Comparison of ENCODE assay signal across 9 cellular contexts in genomic region chr16:77225182-77225581, GRCh38. TPM values are rescaled to one million over a fixed set of nuclear protein-coding genes. Genes with fewer than 3 reads are reported as not detected.
"Had no signal": no experiment of that assay in that cellular context is flagged by ENCODE, and none has a peak within 500 bp of the region (broad histone marks: within the 10 kb centered on the region; RNA-seq: fewer than 3 reads in every experiment).

No MANE protein-coding gene starts in this region.

- H3K27ac ChIP-seq: GM23248, KMS-11 had no signal

- FAIRE-seq: H1, H54 had no signal

- H3K4me2 ChIP-seq: KMS-11 had no signal

- H3K4me3 ChIP-seq: GM23248 had no signal

- DNase-seq: GM23248, H9, HCEC 1CT, IMR-90, KBM-7 had no signal

- H2AFZ ChIP-seq: GM23248 had no signal

- H3K9ac ChIP-seq: GM23248, KMS-11 had no signal

RNA-seq across cellular contexts. Expression of gene SYCE1L, which starts 26.0 kb away (rescaled TPM):
- total RNA-seq: GM23248, HT-29, IMR-90 had no signal
- polyA plus RNA-seq: GM23248 had no signal
